14 cellular contexts compared by ENCODE assay signal in genomic region chr2:33219850-33220275, GRCh38.
A peak's percentile ranks its signal among the peaks of the same experiment; 100 is the strongest.
DNase-seq lines count a peak whose midpoint lies in the region; ATAC-seq and TF ChIP-seq lines count a peak whose summit lies in the region.
"Had no signal": no experiment of that assay in that cellular context is flagged by ENCODE, and none has a peak within 500 bp of the region (broad histone marks: within the 10 kb centered on the region; RNA-seq: fewer than 3 reads in every experiment).

No MANE protein-coding gene starts in this region.

- H3K9me3 ChIP-seq in skeletal muscle satellite cell (replicated peaks; ENCODE audit: low read length), result no peaks in the 10 kb centered on the region
- H3K9me3 ChIP-seq: heart left ventricle, left ventricle myocardium inferior had no signal

- peak overlapping the region; percentile 27 for H3K9ac ChIP-seq in skeletal muscle satellite cell (ENCODE audit: low read depth, low read length)

- H3K36me3 ChIP-seq in skeletal muscle satellite cell (ENCODE audit: insufficient read depth, low read length), result peaks cover 34% of the 10 kb centered on the region
- H3K36me3 ChIP-seq: WERI-Rb-1 had no signal

- H3K27me3 ChIP-seq in skeletal muscle satellite cell (ENCODE audit: control insufficient read depth, insufficient read depth, low read length), result no peaks in the 10 kb centered on the region
- H3K27me3 ChIP-seq: heart left ventricle had no signal

- H3K4me2 ChIP-seq in skeletal muscle satellite cell (ENCODE audit: low read length), result peak overlapping the region; percentile 2

- peak; percentile 53 for DNase-seq in SKM-1 treated with dmso at 0.1 percent for 144 hours (lab: John Stamatoyannopoulos, UW; ENCODE audit: unreplicated experiment)
- no peak for DNase-seq in SKM-1 (lab: John Stamatoyannopoulos, UW; ENCODE audit: unreplicated experiment)
- DNase-seq in fibroblast of pulmonary artery (ENCODE audit: low read depth), result peak; percentile 33
- no peak for DNase-seq in NCI-H526 (lab: John Stamatoyannopoulos, UW)
- no peak for DNase-seq in dedifferentiated amniotic fluid mesenchymal stem cell (ENCODE audit: extremely low spot score)
- DNase-seq: effector memory CD4-positive, alpha-beta T cell; heart left ventricle; left ventricle myocardium inferior; Right ventricle myocardium superior; stimulated activated CD4-positive, alpha-beta T cell treated with anti-CD3 and anti-CD28 coated beads, Interleukin-15, amount 100 ng/mL, for 24 hours; WERI-Rb-1 had no signal

- H3K4me1 ChIP-seq in skeletal muscle satellite cell (ENCODE audit: control insufficient read depth, insufficient read depth, low read length), result peaks cover 42% of the 10 kb centered on the region

- peak; percentile 38 for ATAC-seq in SK-N-SH treated with all-trans-retinoic acid at 6 μM for 48 hours
- ATAC-seq in HG02884 (IDR thresholded peaks at IDR 0.05; ENCODE audit: unreplicated experiment), result no peak
- ATAC-seq: heart left ventricle had no signal

- no peak for TF ChIP-seq CTCF in fibroblast of pulmonary artery (IDR thresholded peaks at IDR 0.05; ENCODE audit: low read length, missing control alignments)

- H3K4me3 ChIP-seq in fibroblast of pulmonary artery (replicated peaks; ENCODE audit: low read depth, low read length) (no peak overlapping the region), skeletal muscle satellite cell (ENCODE audit: low read length) (no peak overlapping the region)
- H3K4me3 ChIP-seq: heart left ventricle, left ventricle myocardium inferior had no signal

TF ChIP-seq in SK-N-SH treated with all-trans-retinoic acid at 6 μM for 48 hours, 23 proteins besides CTCF, POLR2A, EP300 and RAD21:
- TF ChIP-seq ISL1 (CRISPR knock-in tag; IDR thresholded peaks at IDR 0.05), result peak; percentile 26
- TF ChIP-seq, protein P1, sequence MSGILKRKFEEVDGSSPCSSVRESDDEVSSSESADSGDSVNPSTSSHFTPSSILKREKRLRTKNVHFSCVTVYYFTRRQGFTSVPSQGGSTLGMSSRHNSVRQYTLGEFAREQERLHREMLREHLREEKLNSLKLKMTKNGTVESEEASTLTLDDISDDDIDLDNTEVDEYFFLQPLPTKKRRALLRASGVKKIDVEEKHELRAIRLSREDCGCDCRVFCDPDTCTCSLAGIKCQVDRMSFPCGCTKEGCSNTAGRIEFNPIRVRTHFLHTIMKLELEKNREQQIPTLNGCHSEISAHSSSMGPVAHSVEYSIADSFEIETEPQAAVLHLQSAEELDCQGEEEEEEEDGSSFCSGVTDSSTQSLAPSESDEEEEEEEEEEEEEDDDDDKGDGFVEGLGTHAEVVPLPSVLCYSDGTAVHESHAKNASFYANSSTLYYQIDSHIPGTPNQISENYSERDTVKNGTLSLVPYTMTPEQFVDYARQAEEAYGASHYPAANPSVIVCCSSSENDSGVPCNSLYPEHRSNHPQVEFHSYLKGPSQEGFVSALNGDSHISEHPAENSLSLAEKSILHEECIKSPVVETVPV (CRISPR knock-in tag; IDR thresholded peaks at IDR 0.05), result no peak
- no peak for TF ChIP-seq OSR1 (CRISPR knock-in tag; IDR thresholded peaks at IDR 0.05)
- TF ChIP-seq ZFP30 (CRISPR knock-in tag; IDR thresholded peaks at IDR 0.05), result no peak

Comparison
In these comparisons a context has a peak if more than half of its experiments do, and no peak if none do; other contexts are left out.
1. DNase-seq: peak in SKM-1 treated with dmso at 0.1 percent for 144 hours (single experiment) and fibroblast of pulmonary artery (single experiment); none in SKM-1 (single experiment), NCI-H526 (0 of 2) and dedifferentiated amniotic fluid mesenchymal stem cell (single experiment).